Comparison of ENCODE assay signal across 7 cellular contexts in genomic region chr22:31085493-31085824, GRCh38.
DNase-seq lines count a peak whose midpoint lies in the region; ATAC-seq lines count a peak whose summit lies in the region.

No MANE protein-coding gene starts in this region.

- no peak for ATAC-seq in HG02763 (IDR thresholded peaks at IDR 0.05; ENCODE audit: unreplicated experiment)

- H3K9me3 ChIP-seq in HUES6 (ENCODE audit: control insufficient read depth, insufficient read depth, low read depth, low read length) (no peaks in the 10 kb centered on the region), adipocyte (ENCODE audit: control insufficient read depth, low read length) (no peaks in the 10 kb centered on the region)

- peak overlapping the region; percentile 96 for H3K27ac ChIP-seq in HUES6 (ENCODE audit: low read depth, low read length)
- peak overlapping the region in 20 of 21 experiments; percentile 80 to 99 (median 94) for H3K27ac ChIP-seq in skin epidermis

- H3K4me1 ChIP-seq in HUES6 (ENCODE audit: control insufficient read depth, insufficient read depth, low read length) (peaks cover 35% of the 10 kb centered on the region), adipocyte (ENCODE audit: control insufficient read depth, insufficient read depth, low read length) (peaks cover 41% of the 10 kb centered on the region)

- no peak for DNase-seq in adipocyte (ENCODE audit: low read depth)
- DNase-seq in AML-193 (lab: John Stamatoyannopoulos, UW) = no peak
- DNase-seq in NCI-H446 (lab: John Stamatoyannopoulos, UW) = no peak

- H3K27me3 ChIP-seq in HUES6 (ENCODE audit: control insufficient read depth, insufficient read depth, low read length) (no peaks in the 10 kb centered on the region), adipocyte (replicated peaks; ENCODE audit: control insufficient read depth, insufficient read depth, low read length) (no peaks in the 10 kb centered on the region)

- H3K9ac ChIP-seq in HUES6 (ENCODE audit: low read length) (peak overlapping the region; percentile 86), adipocyte (ENCODE audit: low read length) (peak overlapping the region; percentile 92)

- peak overlapping the region; percentile 66 for H3K4me3 ChIP-seq in HUES6 (ENCODE audit: low read depth, low read length)
- peak overlapping the region; percentile 82 for H3K4me3 ChIP-seq in adipocyte (ENCODE audit: low read length)
- H3K4me3 ChIP-seq in iPS-11a (ENCODE audit: low read depth, low read length) = peak overlapping the region; percentile 55
- H3K4me3 ChIP-seq in skin epidermis = peak overlapping the region; percentile 49 to 85 (median 68)

- H3K36me3 ChIP-seq in HUES6 (ENCODE audit: control insufficient read depth, insufficient read depth, low read length) = peaks cover 4% of the 10 kb centered on the region; the same call in 1 of the 2 replicates
- H3K36me3 ChIP-seq in adipocyte (ENCODE audit: control insufficient read depth, insufficient read depth, low read length, severe bottlenecking) = peaks cover 19% of the 10 kb centered on the region
